Comparison of ENCODE assay signal across 1 cellular context in genomic region chr2:151862688-151863087, GRCh38.
TF ChIP-seq lines count a peak whose summit lies in the region.

No MANE protein-coding gene starts in this region.

TF ChIP-seq in GM12878, 131 proteins besides CTCF, POLR2A, EP300 and RAD21 (continued from another document and continues in another):
- TF ChIP-seq CUX1 (IDR thresholded peaks at IDR 0.05; ENCODE audit: insufficient replicate concordance, low read depth, low read length) (no peak), YY1 (IDR thresholded peaks at IDR 0.05; ENCODE audit: low read depth, low read length) (no peak), FOXM1 (IDR thresholded peaks at IDR 0.05; ENCODE audit: low read depth, low read length) (0 out of 2 replicates have a peak, but pooled peaks have one; percentile 55), NRF1 (conservative IDR thresholded peaks at IDR 0.05; ENCODE audit: low read depth, low read length) (no peak), NR2F1 (conservative IDR thresholded peaks at IDR 0.05) (no peak), JUND (IDR thresholded peaks at IDR 0.05; ENCODE audit: low read depth, low read length) (no peak), MYC (IDR thresholded peaks at IDR 0.05; ENCODE audit: insufficient read depth, insufficient read length, insufficient replicate concordance, low read length, severe bottlenecking) (no peak), MTA3 (IDR thresholded peaks at IDR 0.05; ENCODE audit: borderline replicate concordance, low read length) (no peak), TCF3 (IDR thresholded peaks at IDR 0.05; ENCODE audit: borderline replicate concordance, insufficient read depth, low read depth, low read length) (no peak), ZNF687 (IDR thresholded peaks at IDR 0.05) (no peak), PAX8 (IDR thresholded peaks at IDR 0.05) (no peak), ZNF592 (IDR thresholded peaks at IDR 0.05) (no peak), FOXK2 (IDR thresholded peaks at IDR 0.05) (no peak), SKIL (IDR thresholded peaks at IDR 0.05; ENCODE audit: low read depth, poor library complexity, severe bottlenecking) (no peak), PAX5 (IDR thresholded peaks at IDR 0.05; ENCODE audit: borderline replicate concordance, low read depth, low read length) (peak; percentile 99), E4F1 (IDR thresholded peaks at IDR 0.05; ENCODE audit: borderline replicate concordance, partially characterized antibody) (no peak), SMAD1 (IDR thresholded peaks at IDR 0.05; ENCODE audit: low read depth, partially characterized antibody) (no peak), NR2C1 (IDR thresholded peaks at IDR 0.05) (no peak), ZNF207 (IDR thresholded peaks at IDR 0.05; ENCODE audit: borderline replicate concordance) (no peak), NR2C2 (IDR thresholded peaks at IDR 0.05; ENCODE audit: borderline replicate concordance, control insufficient read depth, insufficient read length, low read depth) (no peak), PML (IDR thresholded peaks at IDR 0.05; ENCODE audit: low read length) (no peak), STAT3 (IDR thresholded peaks at IDR 0.05; ENCODE audit: low read depth, low read length) (no peak), TCF7 (IDR thresholded peaks at IDR 0.05; ENCODE audit: borderline replicate concordance) (no peak), ZBTB40 (IDR thresholded peaks at IDR 0.05; ENCODE audit: borderline replicate concordance) (no peak), ETV6 (conservative IDR thresholded peaks at IDR 0.05 in 1 of 2, IDR thresholded peaks at IDR 0.05 in 1 of 2; ENCODE audit: borderline replicate concordance in 1 of 2, low read depth in 1 of 2) (peak in 1 of 2 experiments; percentile 60; a peak in 2 of 4 replicates), IKZF2 (IDR thresholded peaks at IDR 0.05) (no peak), PBX3 (IDR thresholded peaks at IDR 0.05; ENCODE audit: insufficient replicate concordance, low read depth, low read length) (no peak), USF1 (IDR thresholded peaks at IDR 0.05; ENCODE audit: borderline replicate concordance, extremely low read length, insufficient read depth, low read depth, low read length) (peak; percentile 57), BHLHE40 (IDR thresholded peaks at IDR 0.05; ENCODE audit: borderline replicate concordance in 1 of 2, low read depth in 2 of 2, low read length in 1 of 2) (peak; percentile 79 to 86), RUNX3 (IDR thresholded peaks at IDR 0.05; ENCODE audit: low read length) (peak; percentile 95)
